17 cellular contexts compared by ENCODE assay signal in the genomic region with DNA sequence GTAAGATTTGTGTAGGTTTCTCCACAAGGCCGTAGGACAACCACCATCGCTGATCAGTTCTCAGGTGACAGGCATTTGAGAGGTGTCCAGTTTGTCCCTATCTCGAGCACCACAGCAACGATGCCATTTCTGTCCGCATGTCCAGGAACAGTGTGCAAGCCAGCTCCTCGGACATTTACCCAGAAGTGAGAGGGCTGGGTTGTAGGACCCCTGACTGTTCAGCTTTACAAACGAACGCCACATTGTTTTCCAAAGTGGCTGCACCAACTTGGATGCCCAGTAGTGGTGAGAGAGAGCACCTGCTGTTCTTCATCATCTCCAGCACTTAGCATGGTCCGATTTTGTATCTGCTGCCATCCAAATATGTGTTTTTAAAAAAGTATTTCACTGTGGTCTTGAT. TPM values are rescaled to one million over a fixed set of nuclear protein-coding genes. Genes with fewer than 3 reads are reported as not detected.
DNase-seq lines count a peak whose midpoint lies in the region; ATAC-seq and TF ChIP-seq lines count a peak whose summit lies in the region.
"Had no signal": no experiment of that assay in that cellular context is flagged by ENCODE, and none has a peak within 500 bp of the region (broad histone marks: within the 10 kb centered on the region; RNA-seq: fewer than 3 reads in every experiment).

No MANE protein-coding gene starts in this region.

- CTCF ChIA-PET in MCF 10A (lab: Yijun Ruan, JAX): no interaction called here

- H3K27me3 Mint-ChIP-seq in natural killer cell (ENCODE audit: low read depth in 2 of 2) (peaks cover 6 to 18% of the 10 kb centered on the region in 2 donors), MCF 10A (ENCODE audit: insufficient read depth, unreplicated experiment) (no peaks in the 10 kb centered on the region)
- peaks cover 14 to 15% of the 10 kb centered on the region in 2 donors for H3K27me3 Mint-ChIP-seq in natural killer cell treated with Interleukin-12 subunit alpha and Interleukin-12 subunit beta and Interleukin-15 and Interleukin-18, amount 100 ng/mL, for 72 hours

- peak; percentile 13 for DNase-seq in activated CD4-positive, CD25-positive, alpha-beta regulatory T cell treated with anti-CD3 and anti-CD28 coated beads, Interleukin-2, amount 50 U/mL, for 72 hours
- DNase-seq in activated CD4-positive, CD25-positive, alpha-beta regulatory T cell (lab: John Stamatoyannopoulos, UW): no peak
- peak; percentile 5 for DNase-seq in natural killer cell
- no peak for DNase-seq in natural killer cell treated with Interleukin-12 subunit alpha and Interleukin-12 subunit beta and Interleukin-15 and Interleukin-18, amount 100 ng/mL, for 72 hours (ENCODE audit: low spot score)
- DNase-seq in left lobe of liver (ENCODE audit: low spot score): peak; percentile 15
- DNase-seq in MCF 10A (ENCODE audit: unreplicated experiment): no peak
- no peak for DNase-seq in MV-4-11 (lab: John Stamatoyannopoulos, UW)
- DNase-seq: AML-193, DMS79 treated with DMSO at 0.1 percent for 48 hours, NCI-H1417 treated with DMSO at 0.1 percent for 48 hours, NCI-H187 treated with DMSO at 0.1 percent for 48 hours, NCI-H2227 treated with DMSO at 0.1 percent for 48 hours, NCI-H510A treated with DMSO at 0.1 percent for 48 hours, NCI-H774, SHP77 had no signal

- no peak for TF ChIP-seq CTCF in natural killer cell (IDR thresholded peaks at IDR 0.05)
- TF ChIP-seq CTCF in MCF 10A (IDR thresholded peaks at IDR 0.05; ENCODE audit: unreplicated experiment): no peak

- H3K9me3 Mint-ChIP-seq in natural killer cell (no peaks in the 10 kb centered on the region), MCF 10A (ENCODE audit: unreplicated experiment) (no peaks in the 10 kb centered on the region)
- H3K9me3 Mint-ChIP-seq in natural killer cell treated with Interleukin-12 subunit alpha and Interleukin-12 subunit beta and Interleukin-15 and Interleukin-18, amount 100 ng/mL, for 72 hours: no peaks in the 10 kb centered on the region

- POLR2A ChIA-PET in MCF 10A (lab: Yijun Ruan, JAX): no interaction called here

- BruUV-seq in MCF 10A (replicated peaks; lab: Mats Ljungman, UMichigan): no TSS peak

- H3K27ac Mint-ChIP-seq in natural killer cell (no peak overlapping the region), MCF 10A (ENCODE audit: low read depth, unreplicated experiment) (no peak overlapping the region)
- no peak overlapping the region for H3K27ac Mint-ChIP-seq in natural killer cell treated with Interleukin-12 subunit alpha and Interleukin-12 subunit beta and Interleukin-15 and Interleukin-18, amount 100 ng/mL, for 72 hours

- H3K4me1 Mint-ChIP-seq in natural killer cell (no peaks in the 10 kb centered on the region), MCF 10A (ENCODE audit: insufficient read depth, unreplicated experiment) (no peaks in the 10 kb centered on the region)
- no peaks in the 10 kb centered on the region for H3K4me1 Mint-ChIP-seq in natural killer cell treated with Interleukin-12 subunit alpha and Interleukin-12 subunit beta and Interleukin-15 and Interleukin-18, amount 100 ng/mL, for 72 hours (ENCODE audit: low read depth in 2 of 2)

- intact Hi-C loops in natural killer cell (cut with micrococcal nuclease) (no loop called here), MCF 10A (cut with micrococcal nuclease) (no loop called here)

- H3K36me3 Mint-ChIP-seq in natural killer cell (no peaks in the 10 kb centered on the region), MCF 10A (ENCODE audit: insufficient read depth, unreplicated experiment) (no peaks in the 10 kb centered on the region)
- H3K36me3 Mint-ChIP-seq in natural killer cell treated with Interleukin-12 subunit alpha and Interleukin-12 subunit beta and Interleukin-15 and Interleukin-18, amount 100 ng/mL, for 72 hours: no peaks in the 10 kb centered on the region

- H3K4me3 Mint-ChIP-seq in natural killer cell (no peak overlapping the region), MCF 10A (ENCODE audit: unreplicated experiment) (no peak overlapping the region)
- H3K4me3 Mint-ChIP-seq in natural killer cell treated with Interleukin-12 subunit alpha and Interleukin-12 subunit beta and Interleukin-15 and Interleukin-18, amount 100 ng/mL, for 72 hours: no peak overlapping the region

- ATAC-seq in natural killer cell (no peak), left lobe of liver (no peak), HG02852 (IDR thresholded peaks at IDR 0.05; ENCODE audit: unreplicated experiment) (no peak)
- no peak for ATAC-seq in natural killer cell treated with Interleukin-12 subunit alpha and Interleukin-12 subunit beta and Interleukin-15 and Interleukin-18, amount 100 ng/mL, for 72 hours
- ATAC-seq: K562 had no signal

RNA-seq across cellular contexts. Expression of a gene that starts 38.6 kb away (rescaled TPM):
- total RNA-seq in natural killer cell (under 1 TPM; 0.09 to 0.45 (median 0.09) TPM), left lobe of liver (1.5 TPM), MCF 10A (2022) (0.20 and 0.30 TPM in 2 replicates)
- total RNA-seq in natural killer cell treated with Interleukin-12 subunit alpha and Interleukin-12 subunit beta and Interleukin-15 and Interleukin-18, amount 100 ng/mL, for 72 hours: under 1 TPM in 1 of 2 donors, not detected in 1; 0.11 TPM
- total RNA-seq: K562 had no signal

Comparison
In these comparisons a context has a peak if more than half of its experiments do, and no peak if none do; other contexts are left out.
1. DNase-seq: peak in activated CD4-positive, CD25-positive, alpha-beta regulatory T cell treated with anti-CD3 and anti-CD28 coated beads, Interleukin-2, amount 50 U/mL, for 72 hours (single experiment), natural killer cell (single experiment) and left lobe of liver (single experiment); none in activated CD4-positive, CD25-positive, alpha-beta regulatory T cell (0 of 4), natural killer cell treated with Interleukin-12 subunit alpha and Interleukin-12 subunit beta and Interleukin-15 and Interleukin-18, amount 100 ng/mL, for 72 hours (single experiment), MCF 10A (single experiment) and MV-4-11 (single experiment).